In the genomic region with DNA sequence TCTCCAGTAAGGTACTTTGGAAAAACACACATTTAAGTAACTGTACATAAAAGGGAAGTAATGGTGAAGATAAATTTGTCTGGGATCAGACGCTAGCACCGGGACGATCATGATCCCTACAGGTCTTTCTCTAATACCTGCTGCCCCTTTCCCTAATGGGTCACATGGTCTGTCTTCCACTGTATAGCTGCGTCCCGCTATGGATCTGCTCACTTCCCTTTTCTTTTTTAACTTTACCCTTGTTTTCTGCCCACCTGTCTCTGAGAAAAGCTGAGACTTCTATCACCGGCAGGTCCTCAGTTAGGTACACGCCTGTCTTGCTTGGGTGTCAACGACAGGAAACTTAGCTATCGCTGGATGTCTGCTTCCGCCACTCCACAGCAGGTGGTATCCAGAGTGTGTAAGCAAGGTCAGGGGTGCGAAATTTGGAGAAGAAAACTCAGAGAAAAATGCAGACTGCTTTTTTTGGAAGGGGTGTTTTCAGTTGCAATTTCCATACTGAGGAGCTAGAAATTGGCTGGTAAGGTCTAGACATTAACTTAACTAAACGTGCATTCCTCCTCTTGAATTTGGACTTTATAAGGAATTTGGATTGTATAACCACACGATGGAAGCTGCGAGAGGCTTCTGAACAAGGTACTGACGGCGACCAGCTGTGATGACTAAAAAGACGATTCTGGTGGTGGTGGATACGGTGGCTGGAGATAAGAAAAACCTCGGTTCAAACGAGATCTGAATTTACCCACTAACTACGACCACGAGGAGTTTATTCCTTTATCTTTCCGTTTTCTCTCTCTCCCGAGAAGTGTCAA, we compare ENCODE assay signal across 2 cellular contexts.
TF ChIP-seq lines count a peak whose summit lies in the region.

No MANE protein-coding gene starts in this region.

TF ChIP-seq in K562, 482 proteins besides CTCF, POLR2A, EP300 and RAD21 (continues in another document):
- TF ChIP-seq, protein P1, sequence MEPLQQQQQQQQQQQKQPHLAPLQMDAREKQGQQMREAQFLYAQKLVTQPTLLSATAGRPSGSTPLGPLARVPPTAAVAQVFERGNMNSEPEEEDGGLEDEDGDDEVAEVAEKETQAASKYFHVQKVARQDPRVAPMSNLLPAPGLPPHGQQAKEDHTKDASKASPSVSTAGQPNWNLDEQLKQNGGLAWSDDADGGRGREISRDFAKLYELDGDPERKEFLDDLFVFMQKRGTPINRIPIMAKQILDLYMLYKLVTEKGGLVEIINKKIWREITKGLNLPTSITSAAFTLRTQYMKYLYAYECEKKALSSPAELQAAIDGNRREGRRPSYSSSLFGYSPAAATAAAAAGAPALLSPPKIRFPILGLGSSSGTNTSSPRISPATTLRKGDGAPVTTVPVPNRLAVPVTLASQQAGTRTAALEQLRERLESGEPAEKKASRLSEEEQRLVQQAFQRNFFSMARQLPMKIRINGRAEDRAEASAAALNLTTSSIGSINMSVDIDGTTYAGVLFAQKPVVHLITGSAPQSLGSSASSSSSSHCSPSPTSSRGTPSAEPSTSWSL (CRISPR knock-in tag; IDR thresholded peaks at IDR 0.05; ENCODE audit: borderline replicate concordance), result no peak
- TF ChIP-seq, protein P2, sequence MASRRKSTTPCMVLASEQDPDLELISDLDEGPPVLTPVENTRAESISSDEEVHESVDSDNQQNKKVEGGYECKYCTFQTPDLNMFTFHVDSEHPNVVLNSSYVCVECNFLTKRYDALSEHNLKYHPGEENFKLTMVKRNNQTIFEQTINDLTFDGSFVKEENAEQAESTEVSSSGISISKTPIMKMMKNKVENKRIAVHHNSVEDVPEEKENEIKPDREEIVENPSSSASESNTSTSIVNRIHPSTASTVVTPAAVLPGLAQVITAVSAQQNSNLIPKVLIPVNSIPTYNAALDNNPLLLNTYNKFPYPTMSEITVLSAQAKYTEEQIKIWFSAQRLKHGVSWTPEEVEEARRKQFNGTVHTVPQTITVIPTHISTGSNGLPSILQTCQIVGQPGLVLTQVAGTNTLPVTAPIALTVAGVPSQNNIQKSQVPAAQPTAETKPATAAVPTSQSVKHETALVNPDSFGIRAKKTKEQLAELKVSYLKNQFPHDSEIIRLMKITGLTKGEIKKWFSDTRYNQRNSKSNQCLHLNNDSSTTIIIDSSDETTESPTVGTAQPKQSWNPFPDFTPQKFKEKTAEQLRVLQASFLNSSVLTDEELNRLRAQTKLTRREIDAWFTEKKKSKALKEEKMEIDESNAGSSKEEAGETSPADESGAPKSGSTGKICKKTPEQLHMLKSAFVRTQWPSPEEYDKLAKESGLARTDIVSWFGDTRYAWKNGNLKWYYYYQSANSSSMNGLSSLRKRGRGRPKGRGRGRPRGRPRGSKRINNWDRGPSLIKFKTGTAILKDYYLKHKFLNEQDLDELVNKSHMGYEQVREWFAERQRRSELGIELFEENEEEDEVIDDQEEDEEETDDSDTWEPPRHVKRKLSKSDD (conservative IDR thresholded peaks at IDR 0.05; ENCODE audit: low read length), result no peak
- TF ChIP-seq SMARCE1 (IDR thresholded peaks at IDR 0.05), result peak; percentile 62; the same call in 1 of the 2 replicates
- TF ChIP-seq KAT7 (CRISPR knock-in tag; IDR thresholded peaks at IDR 0.05; ENCODE audit: borderline replicate concordance), result peak; percentile 16; the same call in 1 of the 2 replicates
- TF ChIP-seq CBFA2T3 (IDR thresholded peaks at IDR 0.05), result peak; percentile 75
- peak; percentile 18; the same call in 1 of the 2 replicates for TF ChIP-seq MTA2 (IDR thresholded peaks at IDR 0.05; ENCODE audit: low read depth)
- no peak for TF ChIP-seq SOX6 (IDR thresholded peaks at IDR 0.05)
- no peak for TF ChIP-seq SRSF9 (IDR thresholded peaks at IDR 0.05; ENCODE audit: borderline replicate concordance, low read depth, low read length)
- no peak for TF ChIP-seq COPS2 (conservative IDR thresholded peaks at IDR 0.05)
- TF ChIP-seq, protein P3, sequence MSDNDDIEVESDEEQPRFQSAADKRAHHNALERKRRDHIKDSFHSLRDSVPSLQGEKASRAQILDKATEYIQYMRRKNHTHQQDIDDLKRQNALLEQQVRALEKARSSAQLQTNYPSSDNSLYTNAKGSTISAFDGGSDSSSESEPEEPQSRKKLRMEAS (CRISPR knock-in tag; IDR thresholded peaks at IDR 0.05), result peak; percentile 33; the same call in 1 of the 2 replicates
- TF ChIP-seq NR2C2 (CRISPR knock-in tag; IDR thresholded peaks at IDR 0.05), result no peak
- no peak for TF ChIP-seq NR2C2 (tag; IDR thresholded peaks at IDR 0.05)
- TF ChIP-seq HDAC3 (IDR thresholded peaks at IDR 0.05; ENCODE audit: borderline replicate concordance, partially characterized antibody), result no peak

TF ChIP-seq in liver, 16 proteins besides CTCF, POLR2A, EP300 and RAD21:
- no peak for TF ChIP-seq FOXA1 (IDR thresholded peaks at IDR 0.05)
- TF ChIP-seq JUND (IDR thresholded peaks at IDR 0.05), result no peak
- no peak for TF ChIP-seq FOXA2 (IDR thresholded peaks at IDR 0.05)
- TF ChIP-seq YY1 (IDR thresholded peaks at IDR 0.05), result no peak
- no peak for TF ChIP-seq TAF1 (conservative IDR thresholded peaks at IDR 0.05)
- TF ChIP-seq GABPA (IDR thresholded peaks at IDR 0.05 in 1 of 2, conservative IDR thresholded peaks at IDR 0.05 in 1 of 2), result no peak
- TF ChIP-seq, protein P4, sequence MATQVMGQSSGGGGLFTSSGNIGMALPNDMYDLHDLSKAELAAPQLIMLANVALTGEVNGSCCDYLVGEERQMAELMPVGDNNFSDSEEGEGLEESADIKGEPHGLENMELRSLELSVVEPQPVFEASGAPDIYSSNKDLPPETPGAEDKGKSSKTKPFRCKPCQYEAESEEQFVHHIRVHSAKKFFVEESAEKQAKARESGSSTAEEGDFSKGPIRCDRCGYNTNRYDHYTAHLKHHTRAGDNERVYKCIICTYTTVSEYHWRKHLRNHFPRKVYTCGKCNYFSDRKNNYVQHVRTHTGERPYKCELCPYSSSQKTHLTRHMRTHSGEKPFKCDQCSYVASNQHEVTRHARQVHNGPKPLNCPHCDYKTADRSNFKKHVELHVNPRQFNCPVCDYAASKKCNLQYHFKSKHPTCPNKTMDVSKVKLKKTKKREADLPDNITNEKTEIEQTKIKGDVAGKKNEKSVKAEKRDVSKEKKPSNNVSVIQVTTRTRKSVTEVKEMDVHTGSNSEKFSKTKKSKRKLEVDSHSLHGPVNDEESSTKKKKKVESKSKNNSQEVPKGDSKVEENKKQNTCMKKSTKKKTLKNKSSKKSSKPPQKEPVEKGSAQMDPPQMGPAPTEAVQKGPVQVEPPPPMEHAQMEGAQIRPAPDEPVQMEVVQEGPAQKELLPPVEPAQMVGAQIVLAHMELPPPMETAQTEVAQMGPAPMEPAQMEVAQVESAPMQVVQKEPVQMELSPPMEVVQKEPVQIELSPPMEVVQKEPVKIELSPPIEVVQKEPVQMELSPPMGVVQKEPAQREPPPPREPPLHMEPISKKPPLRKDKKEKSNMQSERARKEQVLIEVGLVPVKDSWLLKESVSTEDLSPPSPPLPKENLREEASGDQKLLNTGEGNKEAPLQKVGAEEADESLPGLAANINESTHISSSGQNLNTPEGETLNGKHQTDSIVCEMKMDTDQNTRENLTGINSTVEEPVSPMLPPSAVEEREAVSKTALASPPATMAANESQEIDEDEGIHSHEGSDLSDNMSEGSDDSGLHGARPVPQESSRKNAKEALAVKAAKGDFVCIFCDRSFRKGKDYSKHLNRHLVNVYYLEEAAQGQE (IDR thresholded peaks at IDR 0.05), result no peak
